Comparison of ENCODE assay signal across 11 cellular contexts in genomic region chr2:178241852-178242551, GRCh38. TPM values are rescaled to one million over a fixed set of nuclear protein-coding genes. Genes with fewer than 3 reads are reported as not detected.
A peak's percentile ranks its signal among the peaks of the same experiment; 100 is the strongest.
DNase-seq lines count a peak whose midpoint lies in the region; ATAC-seq, FAIRE-seq and TF ChIP-seq lines count a peak whose summit lies in the region.
"Had no signal": no experiment of that assay in that cellular context is flagged by ENCODE, and none has a peak within 500 bp of the region (broad histone marks: within the 10 kb centered on the region; RNA-seq: fewer than 3 reads in every experiment).

No MANE protein-coding gene starts in this region.

- no peak for TF ChIP-seq CTCF in right atrium auricular region (IDR thresholded peaks at IDR 0.05)

- CTCF ChIA-PET in activated CD4-positive, alpha-beta T cell treated with anti-CD3 and anti-CD28 coated beads, Interleukin-2, amount 10 ng/mL, durations not matched to agents 7 days and 5 days (lab: Charles Lee), result interaction anchor here (0.7 kb wide), 1 partner anchor 36 kb away, joined by 3 read pairs; no protein-coding TSS in a partner anchor

- no peaks in the 10 kb centered on the region for H3K36me3 Mint-ChIP-seq in activated CD4-positive, alpha-beta T cell treated with anti-CD3 and anti-CD28 coated beads, Interleukin-2, amount 10 ng/mL, durations not matched to agents 7 days and 5 days (ENCODE audit: low read depth)

- H3K4me1 ChIP-seq in adipocyte (ENCODE audit: control insufficient read depth, insufficient read depth, low read length), result peaks cover 16% of the 10 kb centered on the region
- H3K4me1 ChIP-seq in right atrium auricular region, result peaks cover 0 to 35% of the 10 kb centered on the region in 2 donors
- no peaks in the 10 kb centered on the region for H3K4me1 ChIP-seq in small intestine (ENCODE audit: control insufficient read depth in 2 of 2, insufficient read depth in 1 of 2, low read depth in 1 of 2, low read length in 1 of 2)
- H3K4me1 ChIP-seq: BLaER1 had no signal

- no peak for ATAC-seq in HG02884 (IDR thresholded peaks at IDR 0.05; ENCODE audit: unreplicated experiment)

- H3K9me3 ChIP-seq in adipocyte (ENCODE audit: control insufficient read depth, low read length) (no peaks in the 10 kb centered on the region), right atrium auricular region (no peaks in the 10 kb centered on the region), small intestine (ENCODE audit: control insufficient read depth, low read depth) (no peaks in the 10 kb centered on the region)
- H3K9me3 ChIP-seq: BLaER1 had no signal

- no peaks in the 10 kb centered on the region for H3K9me3 Mint-ChIP-seq in activated CD4-positive, alpha-beta T cell treated with anti-CD3 and anti-CD28 coated beads, Interleukin-2, amount 10 ng/mL, durations not matched to agents 7 days and 5 days
- H3K9me3 Mint-ChIP-seq: T-helper 1 cell treated with Interleukin-12 subunit alpha and Interleukin-12 subunit beta and Interleukin-4 antibody, amounts not matched to agents 30 μg/mL and 1 μg/mL, for 36 hours had no signal

- no peaks in the 10 kb centered on the region for H3K4me1 Mint-ChIP-seq in activated CD4-positive, alpha-beta T cell treated with anti-CD3 and anti-CD28 coated beads, Interleukin-2, amount 10 ng/mL, durations not matched to agents 7 days and 5 days

- no peak for FAIRE-seq in small intestine (lab: Jason Lieb, UNC)

- no peaks in the 10 kb centered on the region for H3K27me3 ChIP-seq in adipocyte (replicated peaks; ENCODE audit: control insufficient read depth, insufficient read depth, low read length)
- H3K27me3 ChIP-seq in right atrium auricular region, result no peaks in the 10 kb centered on the region
- no peaks in the 10 kb centered on the region for H3K27me3 ChIP-seq in small intestine (ENCODE audit: control insufficient read depth in 2 of 2, insufficient read depth in 2 of 2, low read length in 2 of 2)
- H3K27me3 ChIP-seq: BLaER1 had no signal

- POLR2A ChIA-PET in activated CD4-positive, alpha-beta T cell treated with anti-CD3 and anti-CD28 coated beads, Interleukin-2, amount 10 ng/mL, durations not matched to agents 7 days and 5 days (lab: Charles Lee), result no interaction called here

- DNase-seq in NCI-H748 (lab: John Stamatoyannopoulos, UW; ENCODE audit: unreplicated experiment) (peak; percentile 32), NCI-H748 treated with DMSO at 0.1 percent for 48 hours (lab: John Stamatoyannopoulos, UW) (no peak), adipocyte (ENCODE audit: low read depth) (peak; percentile 87), right atrium auricular region (ENCODE audit: low spot score) (peak; percentile 74), small intestine (peak; percentile 26), GM19240 (ENCODE audit: insufficient read length, low spot score) (no peak)
- no peak for DNase-seq in activated CD4-positive, alpha-beta T cell treated with anti-CD3 and anti-CD28 coated beads, Interleukin-2, amount 10 ng/mL, durations not matched to agents 7 days and 5 days

- no peak overlapping the region for H3K4me3 ChIP-seq in adipocyte (ENCODE audit: low read length)
- H3K4me3 ChIP-seq in right atrium auricular region, result no peak overlapping the region
- H3K4me3 ChIP-seq in small intestine (ENCODE audit: low read depth in 1 of 2, low read length in 2 of 2), result no peak overlapping the region
- H3K4me3 ChIP-seq: BLaER1 had no signal

- H3K4me3 Mint-ChIP-seq in activated CD4-positive, alpha-beta T cell treated with anti-CD3 and anti-CD28 coated beads, Interleukin-2, amount 10 ng/mL, durations not matched to agents 7 days and 5 days, result no peak overlapping the region
- H3K4me3 Mint-ChIP-seq: T-helper 1 cell treated with Interleukin-12 subunit alpha and Interleukin-12 subunit beta and Interleukin-4 antibody, amounts not matched to agents 30 μg/mL and 1 μg/mL, for 36 hours had no signal

- H3K36me3 ChIP-seq in adipocyte (ENCODE audit: control insufficient read depth, insufficient read depth, low read length, severe bottlenecking), result no peaks in the 10 kb centered on the region
- H3K36me3 ChIP-seq in right atrium auricular region, result no peaks in the 10 kb centered on the region
- H3K36me3 ChIP-seq in small intestine (ENCODE audit: control insufficient read depth in 2 of 2, insufficient read depth in 2 of 2, low read length in 2 of 2), result no peaks in the 10 kb centered on the region
- H3K36me3 ChIP-seq: BLaER1 had no signal

- peaks cover 15% of the 10 kb centered on the region for H3K27me3 Mint-ChIP-seq in activated CD4-positive, alpha-beta T cell treated with anti-CD3 and anti-CD28 coated beads, Interleukin-2, amount 10 ng/mL, durations not matched to agents 7 days and 5 days

- no peak overlapping the region for H3K9ac ChIP-seq in adipocyte (ENCODE audit: low read length)
- H3K9ac ChIP-seq: BLaER1, parathyroid adenoma had no signal

- H3K27ac ChIP-seq in right atrium auricular region (peak overlapping the region; percentile 62 to 70), small intestine (ENCODE audit: low read depth in 1 of 2, low read length in 1 of 2) (no peak overlapping the region)
- H3K27ac ChIP-seq: BLaER1, parathyroid adenoma had no signal

- WGBS in small intestine, 3 donors, result 38 to 52% (median 43%) methylated on average over 5 of the region's 5 CpGs

- no peak overlapping the region for H3K27ac Mint-ChIP-seq in activated CD4-positive, alpha-beta T cell treated with anti-CD3 and anti-CD28 coated beads, Interleukin-2, amount 10 ng/mL, durations not matched to agents 7 days and 5 days
- H3K27ac Mint-ChIP-seq: T-helper 1 cell treated with Interleukin-12 subunit alpha and Interleukin-12 subunit beta and Interleukin-4 antibody, amounts not matched to agents 30 μg/mL and 1 μg/mL, for 36 hours had no signal

RNA-seq across cellular contexts. Expression of gene OSBPL6, which starts 47.7 kb away (rescaled TPM):
- total RNA-seq in right atrium auricular region, result 10 to 100 TPM in 1 of 2 donors, 1 to 10 TPM in 1; 4.8 to 11.5 TPM
- polyA plus RNA-seq in small intestine, result 1 to 10 TPM in 2 of 3 donors, under 1 TPM in 1; 0.87 to 1.6 (median 1.4) TPM
- under 1 TPM; 0.35 to 0.52 TPM for total RNA-seq in activated CD4-positive, alpha-beta T cell treated with anti-CD3 and anti-CD28 coated beads, Interleukin-2, amount 10 ng/mL, durations not matched to agents 7 days and 5 days

Comparison
In these comparisons a context has a peak if more than half of its experiments do, and no peak if none do; other contexts are left out.
1. DNase-seq: peak in NCI-H748 (single experiment), adipocyte (single experiment), right atrium auricular region (single experiment) and small intestine (single experiment); none in NCI-H748 treated with DMSO at 0.1 percent for 48 hours (single experiment), activated CD4-positive, alpha-beta T cell treated with anti-CD3 and anti-CD28 coated beads, Interleukin-2, amount 10 ng/mL, durations not matched to agents 7 days and 5 days (single experiment) and GM19240 (single experiment).
2. H3K27ac ChIP-seq: peak in right atrium auricular region (2 of 2); none in small intestine (0 of 2).